11 cellular contexts compared by ENCODE assay signal in the genomic region with DNA sequence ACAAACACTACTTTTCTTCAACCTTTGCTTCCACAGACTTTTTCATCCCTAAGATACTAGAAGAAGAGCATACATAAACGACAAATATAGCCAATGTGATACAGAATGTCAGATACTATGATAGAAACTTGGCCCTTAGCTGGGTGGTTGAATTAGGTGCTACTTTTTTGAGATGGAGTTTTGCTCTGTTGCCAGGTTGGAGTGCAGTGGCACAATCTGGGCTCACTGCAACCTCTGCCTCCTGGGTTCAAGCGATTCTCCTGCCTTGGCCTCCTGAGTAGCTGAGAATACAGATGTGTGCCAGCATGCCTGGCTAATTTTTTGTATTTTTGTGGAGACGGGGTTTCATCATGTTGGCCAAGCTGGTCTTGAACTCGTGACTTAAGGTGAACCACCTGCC. TPM values are rescaled to one million over a fixed set of nuclear protein-coding genes. Genes with fewer than 3 reads are reported as not detected.
DNase-seq lines count a peak whose midpoint lies in the region; TF ChIP-seq lines count a peak whose summit lies in the region.
"Had no signal": no experiment of that assay in that cellular context is flagged by ENCODE, and none has a peak within 500 bp of the region (broad histone marks: within the 10 kb centered on the region; RNA-seq: fewer than 3 reads in every experiment).

No MANE protein-coding gene starts in this region.

- peaks cover 34% of the 10 kb centered on the region for H3K4me1 ChIP-seq in CD4-positive, alpha-beta memory T cell (ENCODE audit: insufficient read depth, low read length)
- H3K4me1 ChIP-seq in mesodermal cell (ENCODE audit: control insufficient read depth, insufficient read depth, low read length, poor library complexity, severe bottlenecking), result peaks cover 13% of the 10 kb centered on the region

- no peaks in the 10 kb centered on the region for H3K9me3 ChIP-seq in CD4-positive, alpha-beta memory T cell (ENCODE audit: control insufficient read depth in 1 of 2, low read length in 2 of 2)
- no peaks in the 10 kb centered on the region for H3K9me3 ChIP-seq in mesodermal cell (ENCODE audit: control insufficient read depth, low read length)
- H3K9me3 ChIP-seq: ascending aorta, thoracic aorta had no signal

- CTCF ChIA-PET in CD4-positive, alpha-beta memory T cell (lab: Charles Lee; ENCODE audit: partially characterized antibody), result interaction anchor here (0.9 to 1.0 kb wide), 2 partner anchors 24 to 151 kb away, joined by 3 to 4 read pairs; no protein-coding TSS in a partner anchor

- peak overlapping the region; percentile 27 for H3K27ac ChIP-seq in CD4-positive, alpha-beta memory T cell (ENCODE audit: low read depth, low read length)
- H3K27ac ChIP-seq in mesodermal cell (ENCODE audit: low read depth, low read length, severe bottlenecking), result peak overlapping the region; percentile 5
- H3K27ac ChIP-seq: ascending aorta, thoracic aorta had no signal

- peaks cover 0 to 4% (median 0%) of the 10 kb centered on the region in 8 donors for H3K9me3 Mint-ChIP-seq in CD4-positive, alpha-beta memory T cell
- H3K9me3 Mint-ChIP-seq in HFFc6, result peaks cover 5% of the 10 kb centered on the region; the same call in 1 of the 2 replicates
- H3K9me3 Mint-ChIP-seq in activated T-helper 2 cell treated with anti-CD3 and anti-CD28 coated beads, Interferon-gamma antibody, Interleukin-2, Interleukin-4, amounts not matched to agents 10 μg/mL and 5 μg/mL and 100 μg/mL, durations not matched to agents 14 hours and 24 hours and 36 hours, result no peaks in the 10 kb centered on the region

- TF ChIP-seq CTCF in HFFc6 (IDR thresholded peaks at IDR 0.05), result no peak

- intact Hi-C loops in CD4-positive, alpha-beta memory T cell (cut with micrococcal nuclease), result loop anchor here (10.0 kb wide), 1 partner anchor 95 kb away; no protein-coding TSS in a partner anchor
- intact Hi-C loops in activated T-helper 2 cell treated with anti-CD3 and anti-CD28 coated beads, Interferon-gamma antibody, Interleukin-2, Interleukin-4, amounts not matched to agents 10 μg/mL and 5 μg/mL and 100 μg/mL, durations not matched to agents 14 hours and 24 hours and 36 hours (cut with micrococcal nuclease), result no loop called here

- POLR2A ChIA-PET in CD4-positive, alpha-beta memory T cell (lab: Charles Lee; ENCODE audit: partially characterized antibody), result interaction anchor here (0.6 to 3.5 kb wide), 4 partner anchors 46 to 218 kb away, joined by 3 to 28 read pairs (median 4); a partner anchor contains a TSS

- peak overlapping the region; percentile 11 to 81 (median 49) for H3K27ac Mint-ChIP-seq in CD4-positive, alpha-beta memory T cell
- peak overlapping the region; percentile 71 for H3K27ac Mint-ChIP-seq in HFFc6
- H3K27ac Mint-ChIP-seq in activated T-helper 2 cell treated with anti-CD3 and anti-CD28 coated beads, Interferon-gamma antibody, Interleukin-2, Interleukin-4, amounts not matched to agents 10 μg/mL and 5 μg/mL and 100 μg/mL, durations not matched to agents 14 hours and 24 hours and 36 hours, result peak overlapping the region; percentile 25

- 92 to 96% methylated on average over 3 of the region's 4 CpGs for WGBS in mesodermal cell (ENCODE audit: insufficient coverage in 2 of 2), 2 experiments

- H3K36me3 ChIP-seq in CD4-positive, alpha-beta memory T cell (ENCODE audit: insufficient read depth, low read length), result peaks cover 52% of the 10 kb centered on the region
- H3K36me3 ChIP-seq in mesodermal cell (ENCODE audit: control insufficient read depth, insufficient read depth, low read length), result peaks cover 66% of the 10 kb centered on the region

- DNase-seq in CD4-positive, alpha-beta memory T cell, result no peak
- DNase-seq in HFFc6, result no peak
- DNase-seq in activated T-helper 2 cell treated with anti-CD3 and anti-CD28 coated beads, Interferon-gamma antibody, Interleukin-2, Interleukin-4, amounts not matched to agents 10 μg/mL and 5 μg/mL and 100 μg/mL, durations not matched to agents 14 hours and 24 hours and 36 hours (ENCODE audit: low spot score), result no peak
- DNase-seq in NCI-H774 (lab: John Stamatoyannopoulos, UW), result no peak
- DNase-seq in stimulated activated CD4-positive, alpha-beta T cell treated with anti-CD3 and anti-CD28 coated beads, Interleukin-2, amount 100 ng/mL, for 48 hours, result no peak
- no peak for DNase-seq in NCI-H524 treated with DMSO at 0.1 percent for 48 hours (lab: John Stamatoyannopoulos, UW)
- DNase-seq: effector memory CD4-positive, alpha-beta T cell; Karpas-422 had no signal

- no peaks in the 10 kb centered on the region for H3K27me3 ChIP-seq in CD4-positive, alpha-beta memory T cell (ENCODE audit: insufficient read depth, low read length)
- H3K27me3 ChIP-seq: ascending aorta had no signal

- H3K4me3 Mint-ChIP-seq in CD4-positive, alpha-beta memory T cell, result peak overlapping the region in 2 of 8 donors; percentile 10 to 12
- peak overlapping the region; percentile 61 for H3K4me3 Mint-ChIP-seq in HFFc6
- peak overlapping the region; percentile 33 for H3K4me3 Mint-ChIP-seq in activated T-helper 2 cell treated with anti-CD3 and anti-CD28 coated beads, Interferon-gamma antibody, Interleukin-2, Interleukin-4, amounts not matched to agents 10 μg/mL and 5 μg/mL and 100 μg/mL, durations not matched to agents 14 hours and 24 hours and 36 hours (ENCODE audit: low read depth)

- H3K27me3 Mint-ChIP-seq in CD4-positive, alpha-beta memory T cell, result no peaks in the 10 kb centered on the region
- H3K27me3 Mint-ChIP-seq in HFFc6 (ENCODE audit: insufficient read depth), result peaks cover 15% of the 10 kb centered on the region
- H3K27me3 Mint-ChIP-seq in activated T-helper 2 cell treated with anti-CD3 and anti-CD28 coated beads, Interferon-gamma antibody, Interleukin-2, Interleukin-4, amounts not matched to agents 10 μg/mL and 5 μg/mL and 100 μg/mL, durations not matched to agents 14 hours and 24 hours and 36 hours (ENCODE audit: low read depth), result no peaks in the 10 kb centered on the region

- peaks cover 18 to 62% (median 30%) of the 10 kb centered on the region in 4 donors for H3K4me1 Mint-ChIP-seq in CD4-positive, alpha-beta memory T cell
- H3K4me1 Mint-ChIP-seq in HFFc6 (ENCODE audit: low read depth), result peaks cover 49% of the 10 kb centered on the region
- H3K4me1 Mint-ChIP-seq in activated T-helper 2 cell treated with anti-CD3 and anti-CD28 coated beads, Interferon-gamma antibody, Interleukin-2, Interleukin-4, amounts not matched to agents 10 μg/mL and 5 μg/mL and 100 μg/mL, durations not matched to agents 14 hours and 24 hours and 36 hours (ENCODE audit: low read depth), result peaks cover 28% of the 10 kb centered on the region

- H3K36me3 Mint-ChIP-seq in CD4-positive, alpha-beta memory T cell, result peaks cover 32 to 61% of the 10 kb centered on the region in 2 donors
- peaks cover 55% of the 10 kb centered on the region for H3K36me3 Mint-ChIP-seq in HFFc6 (ENCODE audit: low read depth)
- H3K36me3 Mint-ChIP-seq in activated T-helper 2 cell treated with anti-CD3 and anti-CD28 coated beads, Interferon-gamma antibody, Interleukin-2, Interleukin-4, amounts not matched to agents 10 μg/mL and 5 μg/mL and 100 μg/mL, durations not matched to agents 14 hours and 24 hours and 36 hours (ENCODE audit: low read depth), result peaks cover 73% of the 10 kb centered on the region

- H3K4me3 ChIP-seq in CD4-positive, alpha-beta memory T cell (ENCODE audit: low read length in 2 of 2), result no peak overlapping the region
- H3K4me3 ChIP-seq in mesodermal cell (ENCODE audit: extremely low read depth, insufficient read depth, low read length, poor library complexity, severe bottlenecking), result no peak overlapping the region
- H3K4me3 ChIP-seq: ascending aorta, thoracic aorta had no signal

RNA-seq across cellular contexts. Expression of a gene that starts 3.5 kb away (rescaled TPM):
- 100 to 1,000 TPM; 677 to 707 TPM for total RNA-seq in CD4-positive, alpha-beta memory T cell
- 1,000 to 10,000 TPM; 2,815 to 3,590 TPM for polyA plus RNA-seq in CD4-positive, alpha-beta memory T cell
- total RNA-seq in HFFc6 (2021; fragmentation: NEBNext Ultra II Directional; extraction: Animal tissue kit (Norgen Biotek cat#: 25700)), result 1,000 to 10,000 TPM; 2,348 to 2,538 (median 2,460) TPM
- total RNA-seq in activated T-helper 2 cell treated with anti-CD3 and anti-CD28 coated beads, Interferon-gamma antibody, Interleukin-2, Interleukin-4, amounts not matched to agents 10 μg/mL and 5 μg/mL and 100 μg/mL, durations not matched to agents 14 hours and 24 hours and 36 hours, result 2,442 and 2,446 TPM in 2 replicates
- polyA plus RNA-seq in mesodermal cell (2013, experiment 1 of 2), result 2,690 TPM
- polyA plus RNA-seq in mesodermal cell (2013, experiment 2 of 2), result 2,516 TPM

RNA-seq across cellular contexts. Expression of a gene that starts 47.9 kb away (rescaled TPM):
- total RNA-seq in CD4-positive, alpha-beta memory T cell, result 100 to 1,000 TPM; 168 to 169 TPM
- polyA plus RNA-seq in CD4-positive, alpha-beta memory T cell, result 100 to 1,000 TPM; 231 to 236 TPM
- 100 to 1,000 TPM; 128 to 215 (median 185) TPM for total RNA-seq in HFFc6 (2021; fragmentation: NEBNext Ultra II Directional; extraction: Animal tissue kit (Norgen Biotek cat#: 25700))
- 204 and 208 TPM in 2 replicates for total RNA-seq in activated T-helper 2 cell treated with anti-CD3 and anti-CD28 coated beads, Interferon-gamma antibody, Interleukin-2, Interleukin-4, amounts not matched to agents 10 μg/mL and 5 μg/mL and 100 μg/mL, durations not matched to agents 14 hours and 24 hours and 36 hours
- polyA plus RNA-seq in mesodermal cell (2013, experiment 1 of 2), result 206 TPM
- 224 TPM for polyA plus RNA-seq in mesodermal cell (2013, experiment 2 of 2)

RNA-seq across cellular contexts. Expression of a gene that starts 51.3 kb away (rescaled TPM):
- 100 to 1,000 TPM; 169 to 170 TPM for total RNA-seq in CD4-positive, alpha-beta memory T cell
- polyA plus RNA-seq in CD4-positive, alpha-beta memory T cell, result 10 to 100 TPM in 1 of 2 donors, 1 to 10 TPM in 1; 1.1 to 12.1 TPM
- 10 to 100 TPM; 33.2 to 42.4 (median 36.6) TPM for total RNA-seq in HFFc6 (2021; fragmentation: NEBNext Ultra II Directional; extraction: Animal tissue kit (Norgen Biotek cat#: 25700))
- total RNA-seq in activated T-helper 2 cell treated with anti-CD3 and anti-CD28 coated beads, Interferon-gamma antibody, Interleukin-2, Interleukin-4, amounts not matched to agents 10 μg/mL and 5 μg/mL and 100 μg/mL, durations not matched to agents 14 hours and 24 hours and 36 hours, result 105 TPM in 2 replicates
- 41.6 TPM for polyA plus RNA-seq in mesodermal cell (2013, experiment 1 of 2)
- 33.6 TPM for polyA plus RNA-seq in mesodermal cell (2013, experiment 2 of 2)
